2 cellular contexts compared by ENCODE assay signal in the genomic region with DNA sequence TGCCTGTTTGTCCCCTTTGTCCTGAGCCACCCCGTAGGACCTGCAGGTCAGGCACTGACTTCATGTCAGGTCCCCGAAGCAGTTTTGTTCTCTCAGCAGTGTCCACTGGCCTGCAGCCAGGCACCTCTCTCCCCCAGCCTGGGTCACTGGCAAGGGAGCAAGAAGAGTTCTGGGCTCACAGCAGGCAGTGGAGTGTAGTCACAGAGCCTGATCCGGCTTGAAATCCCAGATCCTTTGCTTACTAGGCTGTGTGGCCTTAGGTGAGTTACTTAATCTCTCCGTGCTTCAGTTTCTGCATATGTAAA.
TF ChIP-seq lines count a peak whose summit lies in the region.

No MANE protein-coding gene starts in this region.

TF ChIP-seq in HepG2, 621 proteins besides CTCF, POLR2A, EP300 and RAD21:
- TF ChIP-seq ZNF891 (CRISPR knock-in tag; IDR thresholded peaks at IDR 0.05) (no peak), ZNF768 (CRISPR knock-in tag; IDR thresholded peaks at IDR 0.05) (peak; percentile 61; the same call in 1 of the 2 replicates), MAF1 (CRISPR knock-in tag; IDR thresholded peaks at IDR 0.05; ENCODE audit: borderline replicate concordance) (no peak)
- TF ChIP-seq, protein P1, sequence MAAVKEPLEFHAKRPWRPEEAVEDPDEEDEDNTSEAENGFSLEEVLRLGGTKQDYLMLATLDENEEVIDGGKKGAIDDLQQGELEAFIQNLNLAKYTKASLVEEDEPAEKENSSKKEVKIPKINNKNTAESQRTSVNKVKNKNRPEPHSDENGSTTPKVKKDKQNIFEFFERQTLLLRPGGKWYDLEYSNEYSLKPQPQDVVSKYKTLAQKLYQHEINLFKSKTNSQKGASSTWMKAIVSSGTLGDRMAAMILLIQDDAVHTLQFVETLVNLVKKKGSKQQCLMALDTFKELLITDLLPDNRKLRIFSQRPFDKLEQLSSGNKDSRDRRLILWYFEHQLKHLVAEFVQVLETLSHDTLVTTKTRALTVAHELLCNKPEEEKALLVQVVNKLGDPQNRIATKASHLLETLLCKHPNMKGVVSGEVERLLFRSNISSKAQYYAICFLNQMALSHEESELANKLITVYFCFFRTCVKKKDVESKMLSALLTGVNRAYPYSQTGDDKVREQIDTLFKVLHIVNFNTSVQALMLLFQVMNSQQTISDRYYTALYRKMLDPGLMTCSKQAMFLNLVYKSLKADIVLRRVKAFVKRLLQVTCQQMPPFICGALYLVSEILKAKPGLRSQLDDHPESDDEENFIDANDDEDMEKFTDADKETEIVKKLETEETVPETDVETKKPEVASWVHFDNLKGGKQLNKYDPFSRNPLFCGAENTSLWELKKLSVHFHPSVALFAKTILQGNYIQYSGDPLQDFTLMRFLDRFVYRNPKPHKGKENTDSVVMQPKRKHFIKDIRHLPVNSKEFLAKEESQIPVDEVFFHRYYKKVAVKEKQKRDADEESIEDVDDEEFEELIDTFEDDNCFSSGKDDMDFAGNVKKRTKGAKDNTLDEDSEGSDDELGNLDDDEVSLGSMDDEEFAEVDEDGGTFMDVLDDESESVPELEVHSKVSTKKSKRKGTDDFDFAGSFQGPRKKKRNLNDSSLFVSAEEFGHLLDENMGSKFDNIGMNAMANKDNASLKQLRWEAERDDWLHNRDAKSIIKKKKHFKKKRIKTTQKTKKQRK (IDR thresholded peaks at IDR 0.05; ENCODE audit: low read length), result no peak

TF ChIP-seq in H1, 55 proteins besides CTCF, POLR2A, EP300 and RAD21:
- TF ChIP-seq BCL11A (IDR thresholded peaks at IDR 0.05; ENCODE audit: low read depth in 2 of 2, low read length in 2 of 2) (no peak), PHF8 (conservative IDR thresholded peaks at IDR 0.05; ENCODE audit: low read depth, low read length) (no peak), TAF1 (IDR thresholded peaks at IDR 0.05; ENCODE audit: low read depth, low read length) (no peak), GABPA (IDR thresholded peaks at IDR 0.05; ENCODE audit: borderline replicate concordance, insufficient read depth, low read length) (no peak), SUZ12 (IDR thresholded peaks at IDR 0.05; ENCODE audit: low read length) (no peak), GTF2F1 (IDR thresholded peaks at IDR 0.05; ENCODE audit: borderline replicate concordance, low read depth, low read length) (no peak)
